Comparison of ENCODE assay signal across 9 cellular contexts in the genomic region with DNA sequence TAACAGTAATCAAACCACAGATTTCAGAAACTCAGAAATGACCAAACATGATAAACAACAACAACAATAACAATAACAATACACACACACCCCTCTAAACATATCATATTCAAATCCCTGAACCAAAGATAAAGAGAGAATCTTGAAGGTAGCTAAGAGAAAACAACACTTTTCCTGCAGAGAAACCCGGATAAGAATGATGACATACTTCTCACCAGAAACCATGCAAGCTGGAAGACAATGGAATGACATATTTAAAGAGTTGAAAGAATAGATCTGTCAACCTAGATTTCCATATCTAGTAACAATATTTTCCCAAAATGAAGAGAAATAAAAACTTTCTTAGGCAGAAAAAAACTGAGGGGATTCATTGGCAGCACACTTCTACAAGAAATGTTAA.
"Had no signal": no experiment of that assay in that cellular context is flagged by ENCODE, and none has a peak within 500 bp of the region (broad histone marks: within the 10 kb centered on the region; RNA-seq: fewer than 3 reads in every experiment).

No MANE protein-coding gene starts in this region.

- H3K4me1 Mint-ChIP-seq: IgD-negative memory B cell had no signal

- H3K27ac ChIP-seq: KMS-11 had no signal

- H3K27ac Mint-ChIP-seq: GM23338, H9, HFFc6, IgD-negative memory B cell had no signal

- H3K27me3 Mint-ChIP-seq: IgD-negative memory B cell had no signal

- ATAC-seq: GM23338 had no signal

- FAIRE-seq: H1, HTR-8/SVneo had no signal

- H3K36me3 Mint-ChIP-seq: IgD-negative memory B cell had no signal

- DNase-seq: H9, HCEC 1CT, HFFc6, KBM-7 had no signal

- H3K9ac ChIP-seq: KMS-11 had no signal

- H2AFZ ChIP-seq: GM23338 had no signal

- H3K4me3 ChIP-seq: GM23338 had no signal

- H3K4me3 Mint-ChIP-seq: GM23338, H9, HFFc6, IgD-negative memory B cell had no signal

- H3K4me2 ChIP-seq: GM23338, KMS-11 had no signal
